ENCODE assay signal across 13 cellular contexts in genomic region chr9:127446720-127447415, GRCh38. TPM values are rescaled to one million over a fixed set of nuclear protein-coding genes. Genes with fewer than 3 reads are reported as not detected.
DNase-seq lines count a peak whose midpoint lies in the region; ATAC-seq and TF ChIP-seq lines count a peak whose summit lies in the region.
"Had no signal": no experiment of that assay in that cellular context is flagged by ENCODE, and none has a peak within 500 bp of the region (broad histone marks: within the 10 kb centered on the region; RNA-seq: fewer than 3 reads in every experiment).

No MANE protein-coding gene starts in this region.

- no peaks in the 10 kb centered on the region for H3K9me2 ChIP-seq in SU-DHL-6 (replicated peaks; ENCODE audit: insufficient read depth, low read length)

- H3K4me2 ChIP-seq in SU-DHL-6 (ENCODE audit: low read depth, low read length, poor library complexity, severe bottlenecking): no peak overlapping the region

- peaks cover 11% of the 10 kb centered on the region; the same call in 1 of the 2 replicates for H4K20me1 ChIP-seq in SU-DHL-6 (ENCODE audit: low read depth, low read length)

- no peak overlapping the region for H3K4me3 Mint-ChIP-seq in CD14-positive monocyte
- H3K4me3 Mint-ChIP-seq in immature natural killer cell: no peak overlapping the region

- no peak overlapping the region for H3K4me3 ChIP-seq in SU-DHL-6 (ENCODE audit: insufficient read depth, low read length, poor library complexity, severe bottlenecking)

- no peak for TF ChIP-seq CTCF in CD14-positive monocyte (IDR thresholded peaks at IDR 0.05)
- TF ChIP-seq CTCF in SU-DHL-6 (IDR thresholded peaks at IDR 0.05; ENCODE audit: insufficient read depth, low read length, poor library complexity, severe bottlenecking): no peak

- H2AFZ ChIP-seq in SU-DHL-6 (ENCODE audit: low read depth, low read length, severe bottlenecking): no peak overlapping the region

- no peak overlapping the region for H3K9ac ChIP-seq in SU-DHL-6 (ENCODE audit: low read length)

- H3K27ac Mint-ChIP-seq in CD14-positive monocyte (peak overlapping the region in 5 of 7 donors; percentile 27 to 85 (median 59)), immature natural killer cell (peak overlapping the region in 4 of 6 donors; percentile 40 to 94 (median 75))

- H3F3A ChIP-seq in SU-DHL-6 (ENCODE audit: insufficient read depth): peaks cover 70% of the 10 kb centered on the region

- H3K27me3 Mint-ChIP-seq in CD14-positive monocyte (ENCODE audit: low read depth in 3 of 3): peaks cover 0 to 1% (median 0%) of the 10 kb centered on the region in 3 donors
- H3K27me3 Mint-ChIP-seq in immature natural killer cell (ENCODE audit: low read depth in 3 of 3): peaks cover 13 to 15% (median 13%) of the 10 kb centered on the region in 3 donors

- intact Hi-C loops in CD14-positive monocyte (cut with micrococcal nuclease): no loop called here

- TF ChIP-seq POLR2A in GM18951 (IDR thresholded peaks at IDR 0.05; ENCODE audit: extremely low read depth, insufficient read depth, insufficient read length): peak; percentile 27

- ATAC-seq in GM19351 (IDR thresholded peaks at IDR 0.05; ENCODE audit: unreplicated experiment): no peak
- no peak for ATAC-seq in HG03045 (IDR thresholded peaks at IDR 0.05; ENCODE audit: unreplicated experiment)
- ATAC-seq in GM18858 (IDR thresholded peaks at IDR 0.05; ENCODE audit: unreplicated experiment): no peak

- peaks cover 38% of the 10 kb centered on the region for H3K36me3 ChIP-seq in SU-DHL-6 (ENCODE audit: low read length)

- no peak for DNase-seq in CD14-positive monocyte (ENCODE audit: low spot score)
- DNase-seq in immature natural killer cell: no peak
- no peak for DNase-seq in Ammon's horn (ENCODE audit: low spot score)
- DNase-seq: cerebellar nuclear complex, H7, kidney glomerular epithelial cell, NCI-H1930 had no signal

- 0 out of 2 replicates have a peak overlapping the region, but pooled peaks have one; percentile 18 for H3K27ac ChIP-seq in SU-DHL-6 (ENCODE audit: low read depth, low read length)
- H3K27ac ChIP-seq: HL-60 had no signal

- in situ Hi-C loops in GM18951 (cut with MboI; ENCODE audit: low sequenced_read_pairs, unreplicated experiment): no loop called here

- H3K4me1 Mint-ChIP-seq in CD14-positive monocyte: peaks cover 31% of the 10 kb centered on the region
- peaks cover 36 to 44% of the 10 kb centered on the region in 2 donors for H3K4me1 Mint-ChIP-seq in immature natural killer cell

- no peaks in the 10 kb centered on the region for H3K27me3 ChIP-seq in SU-DHL-6 (ENCODE audit: low read length)

- H3K36me3 Mint-ChIP-seq in CD14-positive monocyte (peaks cover 66 to 78% of the 10 kb centered on the region in 2 donors), immature natural killer cell (peaks cover 11 to 47% (median 14%) of the 10 kb centered on the region in 3 donors)

- H3K9me3 ChIP-seq in SU-DHL-6 (ENCODE audit: insufficient read depth, low read length): no peaks in the 10 kb centered on the region

- peaks cover 25% of the 10 kb centered on the region for H3K79me2 ChIP-seq in SU-DHL-6 (ENCODE audit: insufficient read depth, low read length)

- H3K9me3 Mint-ChIP-seq in CD14-positive monocyte: peaks cover 0 to 15% (median 8%) of the 10 kb centered on the region in 7 donors
- no peaks in the 10 kb centered on the region for H3K9me3 Mint-ChIP-seq in immature natural killer cell

RNA-seq across cellular contexts. Expression of gene RPL12, which starts 4.3 kb away (rescaled TPM):
- polyA plus RNA-seq in CD14-positive monocyte (100 to 1,000 TPM; 417 to 490 TPM), immature natural killer cell (100 to 1,000 TPM; 517 to 724 (median 686) TPM)

RNA-seq across cellular contexts. Expression of gene LRSAM1, which starts 4.4 kb away (rescaled TPM):
- polyA plus RNA-seq in CD14-positive monocyte: 1 to 10 TPM; 6.0 to 8.2 TPM
- 1 to 10 TPM; 2.7 to 6.4 (median 4.4) TPM for polyA plus RNA-seq in immature natural killer cell

RNA-seq across cellular contexts. Expression of gene ZNF79, which starts 22.7 kb away (rescaled TPM):
- polyA plus RNA-seq in CD14-positive monocyte (1 to 10 TPM; 1.4 to 2.0 TPM), immature natural killer cell (10 to 100 TPM in 1 of 3 donors, 1 to 10 TPM in 2; 4.0 to 10.9 (median 5.1) TPM)

RNA-seq across cellular contexts. Expression of gene SLC2A8, which starts 49.9 kb away (rescaled TPM):
- polyA plus RNA-seq in CD14-positive monocyte (1 to 10 TPM; 6.6 to 8.7 TPM), immature natural killer cell (10 to 100 TPM; 11.2 to 14.5 (median 12.7) TPM)
